21 cellular contexts compared by ENCODE assay signal in genomic region chr1:245475961-245476522, GRCh38.
"Had no signal": no experiment of that assay in that cellular context is flagged by ENCODE, and none has a peak within 500 bp of the region (broad histone marks: within the 10 kb centered on the region; RNA-seq: fewer than 3 reads in every experiment).

No MANE protein-coding gene starts in this region.

- H3K4me1 ChIP-seq: body of pancreas, gastrocnemius medialis, thyroid gland had no signal

- DNase-seq: activated CD4-positive, alpha-beta T cell treated with anti-CD3 and anti-CD28 coated beads, Interleukin-2, amount 10 ng/mL, durations not matched to agents 24 days and 14 days; activated CD8-positive, alpha-beta T cell treated with anti-CD3 and anti-CD28 coated beads for 36 hours; activated naive CD4-positive, alpha-beta T cell; activated naive CD8-positive, alpha-beta T cell treated with anti-CD3 and anti-CD28 coated beads for 36 hours; activated T-cell treated with anti-CD3 and anti-CD28 coated beads, Interleukin-2, amount 50 U/mL, for 1 hour; body of pancreas; central memory CD4-positive, alpha-beta T cell; dorsolateral prefrontal cortex; gastrocnemius medialis; head of caudate nucleus; kidney; midbrain; posterior cingulate gyrus; retina; stimulated activated CD4-positive, alpha-beta T cell treated with anti-CD3 and anti-CD28 coated beads, Interleukin-2, amount 100 ng/mL, for 24 hours; stimulated activated naive CD4-positive, alpha-beta T cell treated with Interleukin-2 at 50 U/mL for 16 hours; T1000; thyroid gland had no signal

- H3K27ac ChIP-seq: body of pancreas, dorsolateral prefrontal cortex, gastrocnemius medialis, thyroid gland had no signal

- ATAC-seq: activated CD8-positive, alpha-beta T cell treated with anti-CD3 and anti-CD28 coated beads for 36 hours; activated T-helper 17 cell treated with anti-CD3 and anti-CD28 coated beads, Interleukin-2, amount 50 U/mL, for 72 hours; body of pancreas; gastrocnemius medialis; left lobe of liver had no signal

- H3K4me3 ChIP-seq: body of pancreas, dorsolateral prefrontal cortex, gastrocnemius medialis, lung, thyroid gland had no signal

- H3K9me3 ChIP-seq: body of pancreas, gastrocnemius medialis, thyroid gland had no signal

- H3K36me3 ChIP-seq: gastrocnemius medialis, thyroid gland had no signal

- H3K27me3 ChIP-seq: body of pancreas, dorsolateral prefrontal cortex, gastrocnemius medialis, thyroid gland had no signal
